Comparison of ENCODE assay signal across 1 cellular context in genomic region chr4:171644430-171645057, GRCh38.
A peak's percentile ranks its signal among the peaks of the same experiment; 100 is the strongest.
TF ChIP-seq lines count a peak whose summit lies in the region.

No MANE protein-coding gene starts in this region.

TF ChIP-seq in GM12878, 131 proteins besides CTCF, POLR2A, EP300 and RAD21 (continued from another document):
- TF ChIP-seq ZNF687 (IDR thresholded peaks at IDR 0.05): no peak
- TF ChIP-seq HDGF (IDR thresholded peaks at IDR 0.05): no peak
- TF ChIP-seq CBFB (IDR thresholded peaks at IDR 0.05; ENCODE audit: low read depth): no peak
- TF ChIP-seq CBX5 (IDR thresholded peaks at IDR 0.05; ENCODE audit: low read depth): peak; percentile 14; the same call in 1 of the 2 replicates
- 0 out of 2 replicates have a peak, but pooled peaks have one; percentile 33 for TF ChIP-seq BCL11A (IDR thresholded peaks at IDR 0.05; ENCODE audit: low read depth, low read length)
- TF ChIP-seq NR2C1 (IDR thresholded peaks at IDR 0.05): no peak
- no peak for TF ChIP-seq ESRRA (IDR thresholded peaks at IDR 0.05; ENCODE audit: low read length)
- no peak for TF ChIP-seq HDAC2 (IDR thresholded peaks at IDR 0.05)
- TF ChIP-seq CHD2 (IDR thresholded peaks at IDR 0.05; ENCODE audit: borderline replicate concordance, low read depth, low read length): no peak
- TF ChIP-seq POLR2AphosphoS5 (IDR thresholded peaks at IDR 0.05; ENCODE audit: low read length): no peak
- peak; percentile 76 for TF ChIP-seq RUNX3 (IDR thresholded peaks at IDR 0.05; ENCODE audit: low read length)
- no peak for TF ChIP-seq RB1 (IDR thresholded peaks at IDR 0.05; ENCODE audit: borderline replicate concordance)
